In the genomic region with DNA sequence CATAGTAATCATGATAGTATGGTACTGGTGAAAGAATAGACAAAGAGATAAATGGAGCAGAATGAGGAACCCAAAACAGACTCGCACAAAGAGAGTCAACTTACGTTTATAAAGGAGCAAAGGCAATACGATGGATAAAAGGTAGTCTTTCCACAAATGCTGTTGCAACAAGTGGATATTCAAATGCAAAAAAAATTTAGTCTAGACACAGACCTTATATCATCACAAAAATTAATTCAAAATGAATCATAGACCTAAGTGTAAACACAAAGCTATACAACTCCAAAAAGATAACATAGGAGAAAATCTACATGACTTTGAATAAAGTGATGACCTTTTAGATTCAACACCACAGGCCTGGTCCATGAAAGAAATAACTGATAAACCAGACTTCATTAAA, we compare ENCODE assay signal across 1 cellular context.
TF ChIP-seq lines count a peak whose summit lies in the region.

No MANE protein-coding gene starts in this region.

TF ChIP-seq in SK-N-SH, 30 proteins besides CTCF, POLR2A, EP300 and RAD21 (continued from another document):
- TF ChIP-seq FOSL2 (IDR thresholded peaks at IDR 0.05; ENCODE audit: borderline replicate concordance, low read depth), result no peak
- no peak for TF ChIP-seq RCOR1 (IDR thresholded peaks at IDR 0.05; ENCODE audit: low read length)
- TF ChIP-seq, protein P1, sequence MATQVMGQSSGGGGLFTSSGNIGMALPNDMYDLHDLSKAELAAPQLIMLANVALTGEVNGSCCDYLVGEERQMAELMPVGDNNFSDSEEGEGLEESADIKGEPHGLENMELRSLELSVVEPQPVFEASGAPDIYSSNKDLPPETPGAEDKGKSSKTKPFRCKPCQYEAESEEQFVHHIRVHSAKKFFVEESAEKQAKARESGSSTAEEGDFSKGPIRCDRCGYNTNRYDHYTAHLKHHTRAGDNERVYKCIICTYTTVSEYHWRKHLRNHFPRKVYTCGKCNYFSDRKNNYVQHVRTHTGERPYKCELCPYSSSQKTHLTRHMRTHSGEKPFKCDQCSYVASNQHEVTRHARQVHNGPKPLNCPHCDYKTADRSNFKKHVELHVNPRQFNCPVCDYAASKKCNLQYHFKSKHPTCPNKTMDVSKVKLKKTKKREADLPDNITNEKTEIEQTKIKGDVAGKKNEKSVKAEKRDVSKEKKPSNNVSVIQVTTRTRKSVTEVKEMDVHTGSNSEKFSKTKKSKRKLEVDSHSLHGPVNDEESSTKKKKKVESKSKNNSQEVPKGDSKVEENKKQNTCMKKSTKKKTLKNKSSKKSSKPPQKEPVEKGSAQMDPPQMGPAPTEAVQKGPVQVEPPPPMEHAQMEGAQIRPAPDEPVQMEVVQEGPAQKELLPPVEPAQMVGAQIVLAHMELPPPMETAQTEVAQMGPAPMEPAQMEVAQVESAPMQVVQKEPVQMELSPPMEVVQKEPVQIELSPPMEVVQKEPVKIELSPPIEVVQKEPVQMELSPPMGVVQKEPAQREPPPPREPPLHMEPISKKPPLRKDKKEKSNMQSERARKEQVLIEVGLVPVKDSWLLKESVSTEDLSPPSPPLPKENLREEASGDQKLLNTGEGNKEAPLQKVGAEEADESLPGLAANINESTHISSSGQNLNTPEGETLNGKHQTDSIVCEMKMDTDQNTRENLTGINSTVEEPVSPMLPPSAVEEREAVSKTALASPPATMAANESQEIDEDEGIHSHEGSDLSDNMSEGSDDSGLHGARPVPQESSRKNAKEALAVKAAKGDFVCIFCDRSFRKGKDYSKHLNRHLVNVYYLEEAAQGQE (IDR thresholded peaks at IDR 0.05; ENCODE audit: low read depth, low read length), result no peak
- TF ChIP-seq CHD2 (IDR thresholded peaks at IDR 0.05; ENCODE audit: low read length, partially characterized antibody), result no peak
- no peak for TF ChIP-seq TAF1 (IDR thresholded peaks at IDR 0.05; ENCODE audit: borderline replicate concordance, low read depth, low read length)
- no peak for TF ChIP-seq JUND (IDR thresholded peaks at IDR 0.05)
